In genomic region chr17:44123356-44124117, GRCh38 we compare ENCODE assay signal across 1 cellular context.
TF ChIP-seq lines count a peak whose summit lies in the region.

Gene HDAC5 (minus strand): TSS chr17:44123641. CDS start chr17:44117515, 6,126 bp downstream.

TF ChIP-seq in K562, 482 proteins besides CTCF, POLR2A, EP300 and RAD21 (continued from another document and continues in another):
- TF ChIP-seq ZNF609 (CRISPR knock-in tag; IDR thresholded peaks at IDR 0.05; ENCODE audit: borderline replicate concordance), result no peak
- TF ChIP-seq ZNF239 (CRISPR knock-in tag; IDR thresholded peaks at IDR 0.05), result no peak
- TF ChIP-seq TRIM28 (IDR thresholded peaks at IDR 0.05), result peak; percentile 34; the same call in 1 of the 2 replicates
- peak; percentile 99 for TF ChIP-seq ZFP91 (CRISPR knock-in tag; IDR thresholded peaks at IDR 0.05)
- no peak for TF ChIP-seq SIRT6 (IDR thresholded peaks at IDR 0.05; ENCODE audit: low read depth, low read length)
- TF ChIP-seq ARID1B (IDR thresholded peaks at IDR 0.05), result peak; percentile 52; the same call in 1 of the 2 replicates
- peak; percentile 85 for TF ChIP-seq CTCFL (IDR thresholded peaks at IDR 0.05; ENCODE audit: borderline replicate concordance, insufficient read depth, low read depth, low read length, poor library complexity, severe bottlenecking)
- TF ChIP-seq ZBTB40 (IDR thresholded peaks at IDR 0.05), result no peak
- TF ChIP-seq ZBTB40 (CRISPR knock-in tag; IDR thresholded peaks at IDR 0.05), result no peak
- TF ChIP-seq RFX1 (IDR thresholded peaks at IDR 0.05), result no peak
- peak; percentile 52; the same call in 1 of the 2 replicates for TF ChIP-seq OTX1 (CRISPR knock-in tag; IDR thresholded peaks at IDR 0.05)
- TF ChIP-seq HEY1 (CRISPR knock-in tag; IDR thresholded peaks at IDR 0.05; ENCODE audit: borderline replicate concordance), result no peak
- TF ChIP-seq TFE3 (CRISPR knock-in tag; IDR thresholded peaks at IDR 0.05), result peak; percentile 96
- no peak for TF ChIP-seq ZNF699 (CRISPR knock-in tag; IDR thresholded peaks at IDR 0.05; ENCODE audit: insufficient replicate concordance)
- peak; percentile 62; the same call in 1 of the 2 replicates for TF ChIP-seq PHF8 (IDR thresholded peaks at IDR 0.05; ENCODE audit: borderline replicate concordance, low read length)
- TF ChIP-seq ZNF12 (CRISPR knock-in tag; IDR thresholded peaks at IDR 0.05), result peak; percentile 56; the same call in 1 of the 2 replicates
- no peak for TF ChIP-seq PCBP2 (IDR thresholded peaks at IDR 0.05; ENCODE audit: low read depth, low read length, poor library complexity, severe bottlenecking)
- TF ChIP-seq POLR3G (IDR thresholded peaks at IDR 0.05; ENCODE audit: extremely low read depth, insufficient read length, insufficient replicate concordance), result no peak
- no peak for TF ChIP-seq RBM15 (IDR thresholded peaks at IDR 0.05; ENCODE audit: insufficient read depth, low read length)
- TF ChIP-seq ILF3 (IDR thresholded peaks at IDR 0.05; ENCODE audit: borderline replicate concordance), result no peak
- TF ChIP-seq HCFC1 (IDR thresholded peaks at IDR 0.05; ENCODE audit: low read depth, low read length), result peak; percentile 56; the same call in 1 of the 2 replicates
- TF ChIP-seq SMARCC2 (IDR thresholded peaks at IDR 0.05; ENCODE audit: low read depth), result peak; percentile 79; the same call in 1 of the 2 replicates
- TF ChIP-seq ATF1 (CRISPR knock-in tag; IDR thresholded peaks at IDR 0.05), result 0 out of 2 replicates have a peak, but pooled peaks have one; percentile 6
- TF ChIP-seq ATF1 (tag; IDR thresholded peaks at IDR 0.05), result peak; percentile 89
- no peak for TF ChIP-seq MEIS2 (IDR thresholded peaks at IDR 0.05; ENCODE audit: partially characterized antibody)
- peak; percentile 68; the same call in 1 of the 2 replicates for TF ChIP-seq L3MBTL2 (IDR thresholded peaks at IDR 0.05)
- TF ChIP-seq ATF2 (CRISPR knock-in tag; IDR thresholded peaks at IDR 0.05), result no peak
- TF ChIP-seq ZNF133 (CRISPR knock-in tag; IDR thresholded peaks at IDR 0.05), result no peak
- peak; percentile 62 for TF ChIP-seq TBP (optimal IDR thresholded peaks at IDR 0.05; ENCODE audit: low read depth, low read length)
- no peak for TF ChIP-seq ZNF143 (CRISPR knock-in tag; IDR thresholded peaks at IDR 0.05)
- no peak for TF ChIP-seq ZNF445 (CRISPR knock-in tag; IDR thresholded peaks at IDR 0.05; ENCODE audit: low read depth)
- TF ChIP-seq MCM3 (IDR thresholded peaks at IDR 0.05), result no peak
- peak; percentile 76 for TF ChIP-seq MAX (CRISPR knock-in tag; IDR thresholded peaks at IDR 0.05)
- no peak for TF ChIP-seq SRSF9 (IDR thresholded peaks at IDR 0.05; ENCODE audit: borderline replicate concordance, low read depth, low read length)
- 0 out of 2 replicates have a peak, but pooled peaks have one; percentile 42 for TF ChIP-seq LEF1 (IDR thresholded peaks at IDR 0.05)
